ENCODE assay signal across 12 cellular contexts in genomic region chr7:155283565-155284194, GRCh38. TPM values are rescaled to one million over a fixed set of nuclear protein-coding genes. Genes with fewer than 3 reads are reported as not detected.
A peak's percentile ranks its signal among the peaks of the same experiment; 100 is the strongest.
DNase-seq lines count a peak whose midpoint lies in the region; ATAC-seq, FAIRE-seq and TF ChIP-seq lines count a peak whose summit lies in the region.
"Had no signal": no experiment of that assay in that cellular context is flagged by ENCODE, and none has a peak within 500 bp of the region (broad histone marks: within the 10 kb centered on the region; RNA-seq: fewer than 3 reads in every experiment).

No MANE protein-coding gene starts in this region.

- H3K27me3 ChIP-seq in CD8-positive, alpha-beta T cell (ENCODE audit: insufficient read depth, low read length) = no peaks in the 10 kb centered on the region
- H3K27me3 ChIP-seq in PC-9 (ENCODE audit: insufficient read depth, low read depth) = no peaks in the 10 kb centered on the region
- H3K27me3 ChIP-seq in HepG2 (ENCODE audit: control insufficient read depth in 1 of 2, insufficient read depth in 2 of 2, low read length in 2 of 2) = peaks cover 6 to 56% of the 10 kb centered on the region in 2 experiments; a peak in 4 of 5 replicates

- H3K9ac ChIP-seq in HepG2 (ENCODE audit: insufficient read depth, low read depth, low read length) = no peak overlapping the region
- H3K9ac ChIP-seq: parathyroid adenoma had no signal

- H3K4me3 Mint-ChIP-seq in activated CD4-positive, alpha-beta T cell treated with anti-CD3 and anti-CD28 coated beads, Interleukin-2, amount 10 ng/mL, durations not matched to agents 24 days and 14 days = peak overlapping the region; percentile 3
- H3K4me3 Mint-ChIP-seq in CD8-positive, alpha-beta T cell = no peak overlapping the region

- H3K4me2 ChIP-seq in PC-9 (no peak overlapping the region), HepG2 (ENCODE audit: low read depth, low read length) (no peak overlapping the region)

- TF ChIP-seq EP300 in HepG2 (IDR thresholded peaks at IDR 0.05; ENCODE audit: low read depth in 2 of 2, low read length in 2 of 2) (no peak), HepG2 (CRISPR knock-in tag; IDR thresholded peaks at IDR 0.05; ENCODE audit: borderline replicate concordance) (no peak)

- ATAC-seq in GM21737 (IDR thresholded peaks at IDR 0.05; ENCODE audit: unreplicated experiment) (peak; percentile 89), HG03439 (IDR thresholded peaks at IDR 0.05; ENCODE audit: unreplicated experiment) (peak; percentile 88), HepG2 (no peak)
- ATAC-seq in CD8-positive, alpha-beta T cell = no peak

- peaks cover 6% of the 10 kb centered on the region for H3K4me1 ChIP-seq in CD8-positive, alpha-beta T cell (ENCODE audit: insufficient read depth, low read length)
- H3K4me1 ChIP-seq in PC-9 (replicated peaks; ENCODE audit: insufficient read depth) (peaks cover 25% of the 10 kb centered on the region), HepG2 (ENCODE audit: insufficient read depth, low read length) (no peaks in the 10 kb centered on the region)
- H3K4me1 ChIP-seq: parathyroid adenoma had no signal

- WGBS in HepG2 (ENCODE audit: low lambda C conversion rate) = 2% methylated on average over 2 of the region's 2 CpGs

- no peak for TF ChIP-seq POLR2A in HepG2 (IDR thresholded peaks at IDR 0.05; ENCODE audit: insufficient read depth in 1 of 2, low read depth in 2 of 2, low read length in 2 of 2)

- H3K27me3 Mint-ChIP-seq in activated CD4-positive, alpha-beta T cell treated with anti-CD3 and anti-CD28 coated beads, Interleukin-2, amount 10 ng/mL, durations not matched to agents 24 days and 14 days = peaks cover 2% of the 10 kb centered on the region
- H3K27me3 Mint-ChIP-seq in CD8-positive, alpha-beta T cell (ENCODE audit: low read depth) = peaks cover 3% of the 10 kb centered on the region

- TF ChIP-seq CTCF in CD8-positive, alpha-beta T cell (IDR thresholded peaks at IDR 0.05) = no peak
- TF ChIP-seq CTCF in PC-9 (conservative IDR thresholded peaks at IDR 0.05) = no peak
- no peak for TF ChIP-seq CTCF in HepG2 (CRISPR knock-in tag; IDR thresholded peaks at IDR 0.05)

- CTCF ChIA-PET in CD8-positive, alpha-beta T cell (lab: Charles Lee) = interaction anchor here (1.4 to 3.7 kb wide), 2 partner anchors 61 to 93 kb away, joined by 4 to 13 read pairs; no protein-coding TSS in a partner anchor
- CTCF ChIA-PET in PC-9 (lab: Charles Lee) = no interaction called here
- CTCF ChIA-PET in HepG2 (lab: Yijun Ruan, JAX; ENCODE audit: low intra/inter-chr PET ratio, low total read pairs) = no interaction called here

- no peak overlapping the region for H3K27ac ChIP-seq in CD8-positive, alpha-beta T cell (ENCODE audit: low read depth, low read length)
- H3K27ac ChIP-seq in PC-9 = no peak overlapping the region
- no peak overlapping the region for H3K27ac ChIP-seq in HepG2 (ENCODE audit: extremely low read length, insufficient read depth, low read length)
- H3K27ac ChIP-seq: parathyroid adenoma had no signal

- H4K20me1 ChIP-seq in PC-9 (ENCODE audit: insufficient read depth) (no peaks in the 10 kb centered on the region), HepG2 (ENCODE audit: insufficient read depth, low read length) (no peaks in the 10 kb centered on the region)

- peaks cover 8% of the 10 kb centered on the region for H3K36me3 Mint-ChIP-seq in activated CD4-positive, alpha-beta T cell treated with anti-CD3 and anti-CD28 coated beads, Interleukin-2, amount 10 ng/mL, durations not matched to agents 24 days and 14 days (ENCODE audit: low read depth)
- no peaks in the 10 kb centered on the region for H3K36me3 Mint-ChIP-seq in CD8-positive, alpha-beta T cell

- H3K79me2 ChIP-seq in PC-9 (ENCODE audit: low read depth) = no peaks in the 10 kb centered on the region
- H3K79me2 ChIP-seq in HepG2 (ENCODE audit: insufficient read depth, low read length) = no peaks in the 10 kb centered on the region
- H3K79me2 ChIP-seq: parathyroid adenoma had no signal

- no peak for FAIRE-seq in HepG2 (lab: Jason Lieb, UNC)
- FAIRE-seq: HTR-8/SVneo had no signal

- in situ Hi-C loops in HepG2 (cut with HindIII; ENCODE audit: extremely low pct_ligation_motif_present, low pct_unique_long_range_greater_than_20kb) = no loop called here

- no peaks in the 10 kb centered on the region for H3K36me3 ChIP-seq in CD8-positive, alpha-beta T cell (ENCODE audit: insufficient read depth, low read length)
- H3K36me3 ChIP-seq in PC-9 (ENCODE audit: low read depth) (no peaks in the 10 kb centered on the region), HepG2 (replicated peaks in 1 of 2; ENCODE audit: control insufficient read depth in 1 of 2, insufficient read depth in 2 of 2, low read length in 2 of 2) (no peaks in the 10 kb centered on the region)

- DNase-seq in activated CD4-positive, alpha-beta T cell treated with anti-CD3 and anti-CD28 coated beads, Interleukin-2, amount 10 ng/mL, durations not matched to agents 24 days and 14 days = peak; percentile 63
- DNase-seq in activated CD4-positive, alpha-beta T cell treated with anti-CD3 and anti-CD28 coated beads for 48 hours = no peak
- DNase-seq in renal cortical epithelial cell (ENCODE audit: low read depth) = peak; percentile 49
- no peak for DNase-seq in CD8-positive, alpha-beta T cell
- DNase-seq in PC-9 = no peak
- DNase-seq in HepG2 (ENCODE audit: low spot score) = no peak
- DNase-seq: activated CD4-positive, CD25-positive, alpha-beta regulatory T cell; aorta had no signal

- H3K9me2 ChIP-seq in PC-9 (ENCODE audit: insufficient read depth) = no peaks in the 10 kb centered on the region

- no peaks in the 10 kb centered on the region for H3K9me3 ChIP-seq in CD8-positive, alpha-beta T cell (ENCODE audit: low read length)
- H3K9me3 ChIP-seq in PC-9 (ENCODE audit: insufficient read depth, low read depth) (no peaks in the 10 kb centered on the region), HepG2 (ENCODE audit: low read length) (no peaks in the 10 kb centered on the region)

- POLR2A ChIA-PET in CD8-positive, alpha-beta T cell (lab: Charles Lee) = interaction anchor here (2.9 kb wide), 1 partner anchor 13 kb away, joined by 11 read pairs; no protein-coding TSS in a partner anchor
- POLR2A ChIA-PET in PC-9 (lab: Charles Lee; ENCODE audit: unreplicated experiment) (no interaction called here), HepG2 (lab: Yijun Ruan, JAX) (no interaction called here)

- peaks cover 67% of the 10 kb centered on the region for H3K4me1 Mint-ChIP-seq in activated CD4-positive, alpha-beta T cell treated with anti-CD3 and anti-CD28 coated beads, Interleukin-2, amount 10 ng/mL, durations not matched to agents 24 days and 14 days
- H3K4me1 Mint-ChIP-seq in CD8-positive, alpha-beta T cell (ENCODE audit: low read depth) = peaks cover 19% of the 10 kb centered on the region

- TF ChIP-seq RAD21 in HepG2 (CRISPR knock-in tag; IDR thresholded peaks at IDR 0.05) = no peak

- BruUV-seq in PC-9 (replicated peaks; lab: Mats Ljungman, UMichigan) (no TSS peak), HepG2 (replicated peaks; lab: Mats Ljungman, UMichigan) (no TSS peak)

- intact Hi-C loops in activated CD4-positive, alpha-beta T cell treated with anti-CD3 and anti-CD28 coated beads, Interleukin-2, amount 10 ng/mL, durations not matched to agents 24 days and 14 days (cut with micrococcal nuclease) = loop anchor here (1.0 kb wide), 2 partner anchors 16 to 61 kb away; no protein-coding TSS in a partner anchor
- intact Hi-C loops in CD8-positive, alpha-beta T cell (cut with DNase I, micrococcal nuclease) = loop anchor here in 1 of 2 experiments (5.0 kb wide), 1 partner anchor 64 kb away; no protein-coding TSS in a partner anchor
- intact Hi-C loops in PC-9 (cut with micrococcal nuclease; ENCODE audit: unreplicated experiment) (no loop called here), HepG2 (cut with micrococcal nuclease; ENCODE audit: unreplicated experiment) (no loop called here)

- H2AFZ ChIP-seq in PC-9 (no peak overlapping the region), HepG2 (ENCODE audit: low read length) (no peak overlapping the region)
- H2AFZ ChIP-seq: parathyroid adenoma had no signal

- H3K4me3 ChIP-seq in CD8-positive, alpha-beta T cell (ENCODE audit: low read depth, low read length) = no peak overlapping the region
- H3K4me3 ChIP-seq in PC-9 = no peak overlapping the region
- H3K4me3 ChIP-seq in HepG2 (replicated peaks in 1 of 3; ENCODE audit: insufficient read depth in 1 of 3, low read depth in 2 of 3, low read length in 3 of 3) = no peak overlapping the region

- H3K27ac Mint-ChIP-seq in activated CD4-positive, alpha-beta T cell treated with anti-CD3 and anti-CD28 coated beads, Interleukin-2, amount 10 ng/mL, durations not matched to agents 24 days and 14 days = peak overlapping the region; percentile 38
- H3K27ac Mint-ChIP-seq in CD8-positive, alpha-beta T cell = no peak overlapping the region

- peaks cover 13% of the 10 kb centered on the region for H3K9me3 Mint-ChIP-seq in activated CD4-positive, alpha-beta T cell treated with anti-CD3 and anti-CD28 coated beads, Interleukin-2, amount 10 ng/mL, durations not matched to agents 24 days and 14 days
- H3K9me3 Mint-ChIP-seq in CD8-positive, alpha-beta T cell = no peaks in the 10 kb centered on the region

- H3F3A ChIP-seq in PC-9 (ENCODE audit: insufficient read depth, low read depth) = 0 out of 2 replicates have a peak, but pooled peaks cover 4% of the 10 kb centered on the region

RNA-seq across cellular contexts. Expression of gene INSIG1, which starts 14.0 kb away (rescaled TPM):
- total RNA-seq in activated CD4-positive, alpha-beta T cell treated with anti-CD3 and anti-CD28 coated beads, Interleukin-2, amount 10 ng/mL, durations not matched to agents 24 days and 14 days = 114 and 121 TPM in 2 replicates
- 33.7 and 734 TPM in 2 replicates for total RNA-seq in renal cortical epithelial cell
- total RNA-seq in CD8-positive, alpha-beta T cell = 10 to 100 TPM; 93.5 to 99.9 TPM
- 75.7 and 103 TPM in 2 replicates for total RNA-seq in PC-9 (2021)
- 0.11 and 0.20 TPM in 2 replicates for total RNA-seq in HepG2 (2016; rRNA removed; fragmentation: Illumina TruSeq; extraction: Trizol)
- total RNA-seq in HepG2 (2016; cell fraction: cytosol; rRNA removed; fragmentation: Illumina TruSeq; extraction: Trizol; ENCODE audit: low read depth) = 0.26 TPM in 1 of 2 replicates, not detected in the other
- 0.09 and 0.13 TPM in 2 replicates for total RNA-seq in HepG2 (2016; cell fraction: insoluble cytoplasmic fraction; rRNA removed; fragmentation: Illumina TruSeq; extraction: Trizol)
- total RNA-seq in HepG2 (2016; cell fraction: membrane; rRNA removed; fragmentation: Illumina TruSeq; extraction: Trizol) = 0.09 and 0.48 TPM in 2 replicates
- not detected in 2 replicates for total RNA-seq in HepG2 (2016; cell fraction: nucleus; rRNA removed; fragmentation: Illumina TruSeq; extraction: Trizol)
- 0.07 and 0.16 TPM in 2 replicates for polyA plus RNA-seq in HepG2 (2011; rRNA removed)
- polyA plus RNA-seq in HepG2 (2011; cell fraction: cytosol; rRNA removed) = 0.10 and 0.17 TPM in 2 replicates
- 0.10 and 0.23 TPM in 2 replicates for polyA plus RNA-seq in HepG2 (2011; cell fraction: nucleus; rRNA removed)
- 0.08 and 0.17 TPM in 2 replicates for polyA plus RNA-seq in HepG2 (2012)
- 0.03 TPM in 1 of 2 replicates, not detected in the other for polyA plus RNA-seq in HepG2 (2016; cell fraction: cytosol; fragmentation: Illumina TruSeq; extraction: Trizol; ENCODE audit: low read depth)
- 0.10 TPM in 1 of 2 replicates, not detected in the other for polyA plus RNA-seq in HepG2 (2016; cell fraction: insoluble cytoplasmic fraction; fragmentation: Illumina TruSeq; extraction: Trizol; ENCODE audit: low read depth)
- polyA plus RNA-seq in HepG2 (2016; cell fraction: membrane; fragmentation: Illumina TruSeq; extraction: Trizol; ENCODE audit: low read depth) = 0.13 TPM in 1 of 2 replicates, not detected in the other
- 0.25 TPM in 1 of 2 replicates, not detected in the other for polyA plus RNA-seq in HepG2 (2016; cell fraction: nucleus; fragmentation: Illumina TruSeq; extraction: Trizol; ENCODE audit: insufficient read depth, low read depth)
- 0.60 and 64.4 TPM in 2 replicates for polyA minus RNA-seq in HepG2 (2011; rRNA and poly(A)+ RNA removed; ENCODE audit: low replicate concordance)
- polyA minus RNA-seq in HepG2 (2011; cell fraction: cytosol; rRNA and poly(A)+ RNA removed) = 0.30 and 0.35 TPM in 2 replicates
- polyA minus RNA-seq in HepG2 (2011; cell fraction: nucleus; rRNA and poly(A)+ RNA removed) = 0.25 and 0.52 TPM in 2 replicates

Comparison
In these comparisons a context has a peak if more than half of its experiments do, and no peak if none do; other contexts are left out.
1. DNase-seq: peak in activated CD4-positive, alpha-beta T cell treated with anti-CD3 and anti-CD28 coated beads, Interleukin-2, amount 10 ng/mL, durations not matched to agents 24 days and 14 days (single experiment) and renal cortical epithelial cell (single experiment); none in activated CD4-positive, alpha-beta T cell treated with anti-CD3 and anti-CD28 coated beads for 48 hours (single experiment), CD8-positive, alpha-beta T cell (0 of 7), PC-9 (0 of 2) and HepG2 (single experiment).
2. ATAC-seq: peak in GM21737 (single experiment) and HG03439 (single experiment); none in CD8-positive, alpha-beta T cell (single experiment) and HepG2 (single experiment).
3. RNA of gene INSIG1, which starts 14.0 kb away (total RNA-seq): 114 to 121 TPM in activated CD4-positive, alpha-beta T cell treated with anti-CD3 and anti-CD28 coated beads, Interleukin-2, amount 10 ng/mL, durations not matched to agents 24 days and 14 days, 75.7 to 103 TPM in PC-9, 93.5 to 99.9 TPM in CD8-positive, alpha-beta T cell and 33.7 to 734 TPM in renal cortical epithelial cell; 0.09 to 0.48 TPM in HepG2; every median in the first group is over 10 times any median in the second.